Comparison of ENCODE assay signal across 1 cellular context in genomic region chr15:70490148-70490837, GRCh38.
TF ChIP-seq lines count a peak whose summit lies in the region.

No MANE protein-coding gene starts in this region.

TF ChIP-seq in SK-N-SH, 30 proteins besides CTCF, POLR2A, EP300 and RAD21 (continued from another document):
- TF ChIP-seq USF1 (IDR thresholded peaks at IDR 0.05; ENCODE audit: borderline replicate concordance, low read depth) = no peak
- TF ChIP-seq FOXJ3 (CRISPR knock-in tag; IDR thresholded peaks at IDR 0.05) = no peak
- TF ChIP-seq RXRA (IDR thresholded peaks at IDR 0.05; ENCODE audit: borderline replicate concordance, low read depth) = no peak
- TF ChIP-seq REST (IDR thresholded peaks at IDR 0.05; ENCODE audit: low read depth, low read length) = no peak
- no peak for TF ChIP-seq NRF1 (IDR thresholded peaks at IDR 0.05; ENCODE audit: low read depth, low read length)
- TF ChIP-seq FOSL2 (IDR thresholded peaks at IDR 0.05; ENCODE audit: borderline replicate concordance, low read depth) = no peak
- no peak for TF ChIP-seq PBX3 (IDR thresholded peaks at IDR 0.05)
- no peak for TF ChIP-seq ZBTB33 (IDR thresholded peaks at IDR 0.05; ENCODE audit: borderline replicate concordance, low read depth)
- no peak for TF ChIP-seq FOXM1 (IDR thresholded peaks at IDR 0.05; ENCODE audit: low read depth)
- no peak for TF ChIP-seq TCF12 (IDR thresholded peaks at IDR 0.05)
- no peak for TF ChIP-seq GABPA (IDR thresholded peaks at IDR 0.05; ENCODE audit: low read depth)
- TF ChIP-seq NFIC (IDR thresholded peaks at IDR 0.05; ENCODE audit: borderline replicate concordance) = no peak
- no peak for TF ChIP-seq JUND (IDR thresholded peaks at IDR 0.05)
- TF ChIP-seq SIN3A (IDR thresholded peaks at IDR 0.05; ENCODE audit: borderline replicate concordance, low read depth, low read length) = no peak
- TF ChIP-seq EZH2phosphoT487 (IDR thresholded peaks at IDR 0.05; ENCODE audit: borderline replicate concordance, low read depth) = no peak
TF ChIP-seq in SK-N-SH: peak in this region for 0.
